11 cellular contexts compared by ENCODE assay signal in the genomic region with DNA sequence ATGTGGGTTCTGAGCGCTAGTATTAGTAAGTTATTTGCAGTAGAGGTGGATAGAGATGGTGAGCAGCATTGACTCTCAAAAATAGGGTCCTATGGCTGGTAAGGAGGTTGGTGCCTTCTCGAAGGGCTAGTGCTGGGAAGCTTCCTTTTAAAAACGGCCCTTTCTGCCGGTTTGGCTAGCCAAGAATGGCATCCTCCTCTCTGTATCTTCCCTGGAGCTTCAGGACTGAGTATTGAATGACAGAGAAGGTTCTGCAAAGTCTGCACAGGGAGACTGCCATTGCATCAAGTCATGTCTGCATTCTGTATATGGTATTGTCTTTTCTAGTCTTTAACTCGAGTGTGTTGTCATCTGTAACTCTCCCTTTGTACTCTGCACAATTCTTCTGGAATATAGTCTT. TPM values are rescaled to one million over a fixed set of nuclear protein-coding genes. Genes with fewer than 3 reads are reported as not detected.
DNase-seq lines count a peak whose midpoint lies in the region; ATAC-seq, FAIRE-seq and TF ChIP-seq lines count a peak whose summit lies in the region.
"Had no signal": no experiment of that assay in that cellular context is flagged by ENCODE, and none has a peak within 500 bp of the region (broad histone marks: within the 10 kb centered on the region; RNA-seq: fewer than 3 reads in every experiment).

No MANE protein-coding gene starts in this region.

- H4K20me1 ChIP-seq in astrocyte (ENCODE audit: insufficient read depth, low read length) = peaks cover 3% of the 10 kb centered on the region

- no peak overlapping the region for H3K9ac ChIP-seq in astrocyte (ENCODE audit: low read length)

- peak overlapping the region; percentile 79 for H3K4me2 ChIP-seq in astrocyte (ENCODE audit: low read length)

- no peaks in the 10 kb centered on the region for H3K79me2 ChIP-seq in astrocyte (ENCODE audit: insufficient read depth, low read length)

- peaks cover 31% of the 10 kb centered on the region for H3K4me1 ChIP-seq in astrocyte (ENCODE audit: insufficient read depth, low read length)
- H3K4me1 ChIP-seq in muscle layer of duodenum (ENCODE audit: control insufficient read depth in 1 of 2, insufficient read depth in 2 of 2, low read length in 2 of 2) = peaks cover 39 to 63% of the 10 kb centered on the region in 2 donors

- H3K9me3 Mint-ChIP-seq in activated naive CD4-positive, alpha-beta T cell treated with anti-CD3 and anti-CD28 coated beads, Interleukin-2, amount 10 ng/mL, durations not matched to agents 7 days and 5 days = no peaks in the 10 kb centered on the region
- no peaks in the 10 kb centered on the region for H3K9me3 Mint-ChIP-seq in activated naive CD4-positive, alpha-beta T cell treated with anti-CD3 and anti-CD28 coated beads, Interleukin-2, amount 50 U/mL, for 72 hours
- H3K9me3 Mint-ChIP-seq in astrocyte (ENCODE audit: unreplicated experiment) (peaks cover 2% of the 10 kb centered on the region), type B pancreatic cell (no peaks in the 10 kb centered on the region)

- H3K27ac Mint-ChIP-seq in activated naive CD4-positive, alpha-beta T cell treated with anti-CD3 and anti-CD28 coated beads, Interleukin-2, amount 10 ng/mL, durations not matched to agents 7 days and 5 days = no peak overlapping the region
- H3K27ac Mint-ChIP-seq in activated naive CD4-positive, alpha-beta T cell treated with anti-CD3 and anti-CD28 coated beads, Interleukin-2, amount 50 U/mL, for 72 hours = no peak overlapping the region
- H3K27ac Mint-ChIP-seq in astrocyte (ENCODE audit: unreplicated experiment) (peak overlapping the region; percentile 42), type B pancreatic cell (no peak overlapping the region)

- peaks cover 53% of the 10 kb centered on the region for H3K4me1 Mint-ChIP-seq in activated naive CD4-positive, alpha-beta T cell treated with anti-CD3 and anti-CD28 coated beads, Interleukin-2, amount 10 ng/mL, durations not matched to agents 7 days and 5 days
- H3K4me1 Mint-ChIP-seq in astrocyte (ENCODE audit: low read depth, unreplicated experiment) (peaks cover 39% of the 10 kb centered on the region), type B pancreatic cell (ENCODE audit: unreplicated experiment) (peaks cover 13% of the 10 kb centered on the region)

- CTCF ChIA-PET in activated naive CD4-positive, alpha-beta T cell treated with anti-CD3 and anti-CD28 coated beads, Interleukin-2, amount 10 ng/mL, durations not matched to agents 7 days and 5 days (lab: Charles Lee) = interaction anchor here (0.8 to 1.5 kb wide), 6 partner anchors 9 to 410 kb away, joined by 3 to 5 read pairs (median 3); no protein-coding TSS in a partner anchor

- H2AFZ ChIP-seq in astrocyte (ENCODE audit: low read depth, low read length) = no peak overlapping the region

- H3K9me3 ChIP-seq in astrocyte (ENCODE audit: insufficient read depth, low read depth, low read length) (no peaks in the 10 kb centered on the region), muscle layer of duodenum (ENCODE audit: control insufficient read depth in 1 of 2, low read length in 2 of 2) (no peaks in the 10 kb centered on the region)
- H3K9me3 ChIP-seq: neutrophil had no signal

- FAIRE-seq in astrocyte (lab: Jason Lieb, UNC) = no peak
- FAIRE-seq: GM12878 had no signal

- H3K27me3 ChIP-seq in astrocyte (ENCODE audit: insufficient read depth, low read length) (peaks cover 26% of the 10 kb centered on the region), muscle layer of duodenum (ENCODE audit: low read depth, low read length) (no peaks in the 10 kb centered on the region)

- no peaks in the 10 kb centered on the region for H3K36me3 ChIP-seq in astrocyte (ENCODE audit: insufficient read depth, low read length)
- H3K36me3 ChIP-seq in muscle layer of duodenum (ENCODE audit: control insufficient read depth in 1 of 2, insufficient read depth in 2 of 2, low read length in 2 of 2) = no peaks in the 10 kb centered on the region
- H3K36me3 ChIP-seq: neutrophil had no signal

- TF ChIP-seq CTCF in astrocyte (IDR thresholded peaks at IDR 0.05; ENCODE audit: insufficient read depth, low read depth, low read length) (no peak), type B pancreatic cell (conservative IDR thresholded peaks at IDR 0.05) (no peak)

- peaks cover 38% of the 10 kb centered on the region for H3K27me3 Mint-ChIP-seq in activated naive CD4-positive, alpha-beta T cell treated with anti-CD3 and anti-CD28 coated beads, Interleukin-2, amount 10 ng/mL, durations not matched to agents 7 days and 5 days
- H3K27me3 Mint-ChIP-seq in astrocyte (ENCODE audit: low read depth, unreplicated experiment) (peaks cover 6% of the 10 kb centered on the region), type B pancreatic cell (peaks cover 75% of the 10 kb centered on the region)

- peak overlapping the region; percentile 79 for H3K4me3 Mint-ChIP-seq in activated naive CD4-positive, alpha-beta T cell treated with anti-CD3 and anti-CD28 coated beads, Interleukin-2, amount 10 ng/mL, durations not matched to agents 7 days and 5 days
- peak overlapping the region; percentile 88 for H3K4me3 Mint-ChIP-seq in astrocyte (ENCODE audit: unreplicated experiment)
- peak overlapping the region; percentile 42 for H3K4me3 Mint-ChIP-seq in type B pancreatic cell

- DNase-seq in activated naive CD4-positive, alpha-beta T cell treated with anti-CD3 and anti-CD28 coated beads, Interleukin-2, amount 10 ng/mL, durations not matched to agents 7 days and 5 days = no peak
- DNase-seq in activated naive CD4-positive, alpha-beta T cell treated with anti-CD3 and anti-CD28 coated beads, Interleukin-2, amount 50 U/mL, for 72 hours (ENCODE audit: low spot score in 2 of 2) = no peak
- DNase-seq in astrocyte (ENCODE audit: low read depth) (no peak), type B pancreatic cell (ENCODE audit: extremely low spot score, unreplicated experiment) (no peak), NCI-H146 (lab: John Stamatoyannopoulos, UW) (no peak), epidermal melanocyte (ENCODE audit: insufficient read length, low spot score) (no peak), amygdala (lab: John Stamatoyannopoulos, UW) (no peak)
- DNase-seq: activated gamma-delta T cell had no signal

- ATAC-seq in activated naive CD4-positive, alpha-beta T cell treated with anti-CD3 and anti-CD28 coated beads, Interleukin-2, amount 50 U/mL, for 72 hours = no peak
- ATAC-seq: GM12878 had no signal

- H3K36me3 Mint-ChIP-seq in activated naive CD4-positive, alpha-beta T cell treated with anti-CD3 and anti-CD28 coated beads, Interleukin-2, amount 10 ng/mL, durations not matched to agents 7 days and 5 days = no peaks in the 10 kb centered on the region
- no peaks in the 10 kb centered on the region for H3K36me3 Mint-ChIP-seq in activated naive CD4-positive, alpha-beta T cell treated with anti-CD3 and anti-CD28 coated beads, Interleukin-2, amount 50 U/mL, for 72 hours
- peaks cover 1% of the 10 kb centered on the region for H3K36me3 Mint-ChIP-seq in astrocyte (ENCODE audit: low read depth, unreplicated experiment)
- no peaks in the 10 kb centered on the region for H3K36me3 Mint-ChIP-seq in type B pancreatic cell

- peak overlapping the region; percentile 48 for H3K4me3 ChIP-seq in astrocyte (ENCODE audit: insufficient read depth, low read depth, low read length)
- peak overlapping the region; percentile 54 to 84 for H3K4me3 ChIP-seq in muscle layer of duodenum (ENCODE audit: low read depth in 1 of 2, low read length in 2 of 2)
- H3K4me3 ChIP-seq: GM12878 had no signal

- H3K27ac ChIP-seq in astrocyte (ENCODE audit: low read depth, low read length) (no peak overlapping the region), muscle layer of duodenum (ENCODE audit: low read length) (no peak overlapping the region)
- H3K27ac ChIP-seq: neutrophil had no signal

RNA-seq across cellular contexts. Expression of a gene that starts 1.0 kb away (rescaled TPM):
- total RNA-seq in activated naive CD4-positive, alpha-beta T cell treated with anti-CD3 and anti-CD28 coated beads, Interleukin-2, amount 50 U/mL, for 72 hours = 10 to 100 TPM; 18.4 to 59.2 TPM
- total RNA-seq in astrocyte (26.0 and 40.1 TPM in 2 replicates), type B pancreatic cell (ENCODE audit: low replicate concordance) (0.88 and 2.4 TPM in 2 replicates)
